Comparison of ENCODE assay signal across 8 cellular contexts in the genomic region with DNA sequence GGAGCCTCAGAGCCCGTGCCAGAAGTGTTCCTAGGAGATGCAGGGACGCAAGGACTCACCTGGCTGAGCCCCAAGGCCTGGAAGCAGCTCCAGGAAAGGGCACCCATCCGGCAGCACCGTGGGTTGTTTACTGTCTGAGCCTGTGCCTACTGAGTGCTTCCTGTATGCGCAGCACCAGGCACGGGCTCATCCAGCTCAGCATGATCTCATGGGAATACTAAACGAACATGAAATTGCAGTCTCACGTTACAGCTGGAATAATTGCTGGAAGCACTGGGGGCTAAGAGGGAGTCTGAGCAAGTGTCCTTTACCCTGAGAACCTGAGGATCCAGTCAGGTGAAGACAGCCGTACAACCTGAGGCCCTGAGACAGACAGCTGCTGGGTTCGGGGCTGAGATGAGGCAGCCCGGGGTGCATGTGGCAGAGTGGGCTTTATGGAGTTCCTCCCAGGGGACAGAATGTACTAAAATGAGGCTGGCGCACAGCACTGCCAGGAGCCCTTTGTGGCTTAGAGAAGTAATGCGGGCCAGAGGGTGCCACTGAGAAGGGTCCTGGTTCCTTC. TPM values are rescaled to one million over a fixed set of nuclear protein-coding genes. Genes with fewer than 3 reads are reported as not detected.
A peak's percentile ranks its signal among the peaks of the same experiment; 100 is the strongest.
DNase-seq lines count a peak whose midpoint lies in the region; ATAC-seq and TF ChIP-seq lines count a peak whose summit lies in the region.

No MANE protein-coding gene starts in this region.

- peak in 1 of 2 donors; percentile 24 for ATAC-seq in naive B cell (ENCODE audit: low read depth in 2 of 2)
- no peak for ATAC-seq in HG03135 (IDR thresholded peaks at IDR 0.05; ENCODE audit: unreplicated experiment)

- peaks cover 4 to 61% (median 15%) of the 10 kb centered on the region in 3 donors for H3K36me3 ChIP-seq in esophagus squamous epithelium

- TF ChIP-seq CTCF in astrocyte of the spinal cord (IDR thresholded peaks at IDR 0.05; ENCODE audit: low read depth, low read length) (no peak), esophagus squamous epithelium (IDR thresholded peaks at IDR 0.05) (peak in 1 of 6 experiments; percentile 27)

- no peaks in the 10 kb centered on the region for H3K27me3 Mint-ChIP-seq in naive B cell

- peaks cover 3 to 55% (median 16%) of the 10 kb centered on the region in 3 donors for H3K4me1 ChIP-seq in esophagus squamous epithelium

- in situ Hi-C loops in astrocyte of the spinal cord (cut with HindIII; ENCODE audit: low sequenced_read_pairs): no loop called here

- peak overlapping the region in 2 of 4 donors; percentile 33 to 40 for H3K27ac ChIP-seq in esophagus squamous epithelium

- no peak overlapping the region for H3K4me3 ChIP-seq in astrocyte of the spinal cord (ENCODE audit: low read depth, low read length)
- H3K4me3 ChIP-seq in esophagus squamous epithelium: no peak overlapping the region

- WGBS in esophagus squamous epithelium, 2 donors: 38 to 50% methylated on average over 8 to 9 of the region's 13 CpGs

- H3K9me3 ChIP-seq in esophagus squamous epithelium: no peaks in the 10 kb centered on the region

- peak; percentile 47 for DNase-seq in DMS 273 treated with DMSO at 0.1 percent for 48 hours (lab: John Stamatoyannopoulos, UW)
- DNase-seq in NCI-H146 (lab: John Stamatoyannopoulos, UW): peak; percentile 78
- DNase-seq in astrocyte of the spinal cord (ENCODE audit: low read depth, low spot score): peak; percentile 27
- no peak for DNase-seq in naive B cell
- DNase-seq in OCI-M2 (lab: John Stamatoyannopoulos, UW; ENCODE audit: unreplicated experiment): no peak
- no peak for DNase-seq in esophagus squamous epithelium (lab: John Stamatoyannopoulos, UW)
- no peak for DNase-seq in RPMI8226

- intact Hi-C loops in esophagus squamous epithelium (cut with DNase I): loop anchor here (5.0 kb wide), 1 partner anchor 109 kb away; no protein-coding TSS in a partner anchor

- no peak for TF ChIP-seq POLR2A in esophagus squamous epithelium (IDR thresholded peaks at IDR 0.05)

- H3K9me3 Mint-ChIP-seq in naive B cell: no peaks in the 10 kb centered on the region

- H3K27ac Mint-ChIP-seq in naive B cell: peak overlapping the region in 4 of 6 donors; percentile 30 to 90 (median 83)

- no peaks in the 10 kb centered on the region for H3K27me3 ChIP-seq in esophagus squamous epithelium

- H3K4me1 Mint-ChIP-seq in naive B cell: peaks cover 35 to 49% (median 40%) of the 10 kb centered on the region in 3 donors

- peak overlapping the region in 5 of 8 donors; percentile 15 to 73 (median 36) for H3K4me3 Mint-ChIP-seq in naive B cell

- no peaks in the 10 kb centered on the region for H3K36me3 Mint-ChIP-seq in naive B cell

RNA-seq across cellular contexts. Expression of gene CTRL, which starts 5.4 kb away (rescaled TPM):
- polyA plus RNA-seq in naive B cell (ENCODE audit: low read depth in 6 of 6): 1 to 10 TPM in 4 of 6 donors, under 1 TPM in 2; 0.65 to 3.2 (median 1.3) TPM
- 1 to 10 TPM in 2 of 4 donors, not detected in 2; 1.2 to 1.8 TPM for total RNA-seq in esophagus squamous epithelium

RNA-seq across cellular contexts. Expression of gene PSMB10, which starts 10.4 kb away (rescaled TPM):
- 100 to 1,000 TPM; 398 to 770 (median 477) TPM for polyA plus RNA-seq in naive B cell (ENCODE audit: low read depth in 6 of 6)
- 10 to 100 TPM; 20.7 to 28.4 (median 25.3) TPM for total RNA-seq in esophagus squamous epithelium

RNA-seq across cellular contexts. Expression of gene LCAT, which starts 17.7 kb away (rescaled TPM):
- polyA plus RNA-seq in naive B cell (ENCODE audit: low read depth in 6 of 6): 1 to 10 TPM in 2 of 6 donors, under 1 TPM in 2, not detected in 2; 0.30 to 4.2 (median 0.93) TPM
- 10 to 100 TPM in 1 of 4 donors, 1 to 10 TPM in 3; 1.2 to 12.4 (median 3.8) TPM for total RNA-seq in esophagus squamous epithelium

RNA-seq across cellular contexts. Expression of gene PSKH1, which starts 33.2 kb away (rescaled TPM):
- polyA plus RNA-seq in naive B cell (ENCODE audit: low read depth in 6 of 6): 10 to 100 TPM; 14.2 to 24.4 (median 17.4) TPM
- 10 to 100 TPM in 3 of 4 donors, 1 to 10 TPM in 1; 8.5 to 18.3 (median 13.8) TPM for total RNA-seq in esophagus squamous epithelium

RNA-seq across cellular contexts. Expression of gene NRN1L, which starts 41.6 kb away (rescaled TPM):
- polyA plus RNA-seq in naive B cell (ENCODE audit: low read depth in 6 of 6): under 1 TPM in 2 of 6 donors, not detected in 4; 0.64 to 0.90 TPM
- under 1 TPM in 2 of 4 donors, not detected in 2; 0.57 to 0.99 TPM for total RNA-seq in esophagus squamous epithelium

Comparison
In these comparisons a context has a peak if more than half of its experiments do, and no peak if none do; other contexts are left out.
1. DNase-seq: peak in DMS 273 treated with DMSO at 0.1 percent for 48 hours (single experiment), NCI-H146 (single experiment) and astrocyte of the spinal cord (single experiment); none in naive B cell (single experiment), OCI-M2 (single experiment), esophagus squamous epithelium (single experiment) and RPMI8226 (single experiment).